ENCODE assay signal across 32 cellular contexts in the genomic region with DNA sequence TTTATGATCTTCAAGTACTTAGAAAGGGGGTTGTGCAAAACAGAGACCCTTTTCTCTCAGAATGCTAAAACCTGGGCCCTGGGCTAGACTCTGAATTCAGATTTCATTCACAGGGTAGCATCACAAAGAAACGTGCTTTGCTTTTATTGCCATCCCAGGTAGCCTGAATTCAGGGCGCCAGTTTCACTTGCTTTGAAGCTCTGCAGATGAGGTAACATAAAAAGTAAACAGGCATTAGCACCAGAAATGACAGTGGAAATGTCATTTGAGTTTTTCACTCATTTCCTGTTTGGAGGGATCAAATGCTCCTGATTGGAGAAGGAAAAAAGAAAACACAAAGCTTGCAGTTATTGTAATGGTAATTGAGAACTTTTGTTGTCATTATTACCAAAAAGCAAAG. TPM values are rescaled to one million over a fixed set of nuclear protein-coding genes. Genes with fewer than 3 reads are reported as not detected.
"Had no signal": no experiment of that assay in that cellular context is flagged by ENCODE, and none has a peak within 500 bp of the region (broad histone marks: within the 10 kb centered on the region; RNA-seq: fewer than 3 reads in every experiment).

No MANE protein-coding gene starts in this region.

- H3K36me3 Mint-ChIP-seq: activated naive CD4-positive, alpha-beta T cell treated with anti-CD3 and anti-CD28 coated beads, Interleukin-2, amount 50 U/mL, for 24 hours; naive B cell; stimulated activated memory B cell treated with anti-CD40 and anti-IgM and Interleukin-4, amounts not matched to agents 10 μg/mL and 1 μg/mL and 100 μg/mL, for 72 hours had no signal

- H3K4me3 Mint-ChIP-seq: activated B cell treated with CpG ODN at 0.5 μM for 24 hours; activated CD8-positive, alpha-beta T cell treated with anti-CD3 and anti-CD28 coated beads for 36 hours; activated naive CD4-positive, alpha-beta T cell treated with anti-CD3 and anti-CD28 coated beads, Interleukin-2, amount 50 U/mL, for 24 hours; activated naive CD8-positive, alpha-beta T cell treated with anti-CD3 and anti-CD28 coated beads, Interleukin-2, amount 50 U/mL, for 24 hours; activated T-cell treated with anti-CD3 and anti-CD28 coated beads, Interleukin-2, amount 50 U/mL, for 4 hours; activated T-helper 17 cell treated with anti-CD3 and anti-CD28 coated beads, Interleukin-2, amount 50 U/mL, for 72 hours; nephron progenitor cell; stimulated activated memory B cell treated with anti-CD40 and anti-IgM and Interleukin-4, amounts not matched to agents 10 μg/mL and 1 μg/mL and 100 μg/mL, for 72 hours; stimulated activated naive CD8-positive, alpha-beta T cell treated with anti-CD3 and anti-CD28 coated beads, Interleukin-15, amount 100 ng/mL, for 72 hours; T-helper 2 cell treated with Interferon-gamma antibody and Interleukin-4, amounts not matched to agents 5 μg/mL and 100 μg/mL, for 36 hours had no signal

- H3K4me1 Mint-ChIP-seq: activated T-helper 17 cell treated with anti-CD3 and anti-CD28 coated beads, Interleukin-2, amount 50 U/mL, for 72 hours had no signal

- H3K27ac Mint-ChIP-seq: activated B cell treated with CpG ODN at 0.5 μM for 24 hours; activated CD8-positive, alpha-beta T cell treated with anti-CD3 and anti-CD28 coated beads for 36 hours; activated naive CD4-positive, alpha-beta T cell treated with anti-CD3 and anti-CD28 coated beads, Interleukin-2, amount 50 U/mL, for 24 hours; activated naive CD8-positive, alpha-beta T cell treated with anti-CD3 and anti-CD28 coated beads, Interleukin-2, amount 50 U/mL, for 24 hours; activated T-helper 17 cell treated with anti-CD3 and anti-CD28 coated beads, Interleukin-2, amount 50 U/mL, for 72 hours; naive B cell; nephron progenitor cell; progenitor cell of endocrine pancreas; stimulated activated memory B cell treated with anti-CD40 and anti-IgM and Interleukin-4, amounts not matched to agents 10 μg/mL and 1 μg/mL and 100 μg/mL, for 72 hours; stimulated activated naive CD8-positive, alpha-beta T cell treated with anti-CD3 and anti-CD28 coated beads, Interleukin-15, amount 100 ng/mL, for 72 hours; T-helper 2 cell treated with Interferon-gamma antibody and Interleukin-4, amounts not matched to agents 5 μg/mL and 100 μg/mL, for 36 hours had no signal

- H3K27ac ChIP-seq: breast epithelium, neutrophil, ovary, thyroid gland, upper lobe of left lung, vagina had no signal

- H3K27me3 ChIP-seq: ovary, sigmoid colon, thyroid gland, vagina had no signal

- H3K4me1 ChIP-seq: breast epithelium had no signal

- DNase-seq: activated B cell treated with CpG ODN at 0.5 μM for 24 hours; activated CD4-positive, alpha-beta T cell treated with anti-CD3 and anti-CD28 coated beads for 48 hours; activated CD8-positive, alpha-beta T cell treated with anti-CD3 and anti-CD28 coated beads for 36 hours; activated naive CD8-positive, alpha-beta T cell treated with anti-CD3 and anti-CD28 coated beads, Interleukin-2, amount 50 U/mL, for 24 hours; activated T-cell treated with anti-CD3 and anti-CD28 coated beads, Interleukin-2, amount 50 U/mL, for 4 hours; central memory CD4-positive, alpha-beta T cell; head of caudate nucleus; hippocampal formation; left cardiac atrium; left ventricle myocardium superior; naive B cell; nephron progenitor cell; ovary; retina; sigmoid colon; stimulated activated CD4-positive, alpha-beta T cell treated with anti-CD3 and anti-CD28 coated beads, Interleukin-1b, Interleukin-23, amount 100 ng/mL, for 48 hours; stimulated activated CD4-positive, alpha-beta T cell treated with anti-CD3 and anti-CD28 coated beads, Interleukin-4, amount 100 ng/mL, for 4 hours; stimulated activated CD8-positive, alpha-beta memory T cell treated with anti-CD3 and anti-CD28 coated beads, Interleukin-4, amount 100 ng/mL, for 48 hours; stimulated activated naive CD8-positive, alpha-beta T cell treated with anti-CD3 and anti-CD28 coated beads, Interleukin-15, amount 100 ng/mL, for 72 hours; thyroid gland; upper lobe of left lung had no signal

- H3K9me3 ChIP-seq: breast epithelium, neutrophil, ovary, sigmoid colon, thyroid gland, upper lobe of left lung, vagina had no signal

- H3K4me3 ChIP-seq: breast epithelium, ovary, sigmoid colon, smooth muscle cell, thyroid gland, upper lobe of left lung, vagina had no signal

- H3K36me3 ChIP-seq: breast epithelium, neutrophil, ovary, sigmoid colon, thyroid gland, upper lobe of left lung, vagina had no signal

- ATAC-seq: activated CD8-positive, alpha-beta T cell treated with anti-CD3 and anti-CD28 coated beads for 36 hours; activated naive CD8-positive, alpha-beta T cell treated with anti-CD3 and anti-CD28 coated beads, Interleukin-2, amount 50 U/mL, for 24 hours; activated T-cell treated with anti-CD3 and anti-CD28 coated beads, Interleukin-2, amount 50 U/mL, for 4 hours; activated T-helper 17 cell treated with anti-CD3 and anti-CD28 coated beads, Interleukin-2, amount 50 U/mL, for 72 hours; left cardiac atrium; left ventricle myocardium superior; stimulated activated memory B cell treated with anti-CD40 and anti-IgM and Interleukin-4, amounts not matched to agents 10 μg/mL and 1 μg/mL and 100 μg/mL, for 72 hours; stimulated activated naive CD8-positive, alpha-beta T cell treated with anti-CD3 and anti-CD28 coated beads, Interleukin-15, amount 100 ng/mL, for 72 hours had no signal

- H3K9me3 Mint-ChIP-seq: activated B cell treated with CpG ODN at 0.5 μM for 24 hours; activated CD8-positive, alpha-beta T cell treated with anti-CD3 and anti-CD28 coated beads for 36 hours; activated naive CD4-positive, alpha-beta T cell treated with anti-CD3 and anti-CD28 coated beads, Interleukin-2, amount 50 U/mL, for 24 hours; activated naive CD8-positive, alpha-beta T cell treated with anti-CD3 and anti-CD28 coated beads, Interleukin-2, amount 50 U/mL, for 24 hours; activated T-cell treated with anti-CD3 and anti-CD28 coated beads, Interleukin-2, amount 50 U/mL, for 4 hours; activated T-helper 17 cell treated with anti-CD3 and anti-CD28 coated beads, Interleukin-2, amount 50 U/mL, for 72 hours; naive B cell; nephron progenitor cell; stimulated activated memory B cell treated with anti-CD40 and anti-IgM and Interleukin-4, amounts not matched to agents 10 μg/mL and 1 μg/mL and 100 μg/mL, for 72 hours; stimulated activated naive CD8-positive, alpha-beta T cell treated with anti-CD3 and anti-CD28 coated beads, Interleukin-15, amount 100 ng/mL, for 72 hours; T-helper 2 cell treated with Interferon-gamma antibody and Interleukin-4, amounts not matched to agents 5 μg/mL and 100 μg/mL, for 36 hours had no signal

RNA-seq across cellular contexts. Expression of a gene that starts 2.6 kb away (rescaled TPM):
- total RNA-seq: activated B cell treated with CpG ODN at 0.5 μM for 24 hours; activated CD8-positive, alpha-beta T cell treated with anti-CD3 and anti-CD28 coated beads for 36 hours; activated T-helper 17 cell treated with anti-CD3 and anti-CD28 coated beads, Interleukin-2, amount 50 U/mL, for 72 hours; endothelial cell of umbilical vein; smooth muscle cell had no signal
- polyA plus RNA-seq: endothelial cell of umbilical vein, keratinocyte, smooth muscle cell had no signal
